8 cellular contexts compared by ENCODE assay signal in genomic region chr16:66274335-66275110, GRCh38.
DNase-seq lines count a peak whose midpoint lies in the region; ATAC-seq, FAIRE-seq and TF ChIP-seq lines count a peak whose summit lies in the region.

No MANE protein-coding gene starts in this region.

- H3K79me2 ChIP-seq in keratinocyte (ENCODE audit: control insufficient read depth, insufficient read depth, low read length), result no peaks in the 10 kb centered on the region

- no peaks in the 10 kb centered on the region for H3K36me3 Mint-ChIP-seq in T-helper 17 cell (ENCODE audit: low read depth)
- H3K36me3 Mint-ChIP-seq in activated naive CD8-positive, alpha-beta T cell treated with anti-CD3 and anti-CD28 coated beads, Interleukin-2, amount 50 U/mL, for 24 hours (ENCODE audit: low read depth), result no peaks in the 10 kb centered on the region

- dilution Hi-C loops in keratinocyte (cut with MboI; ENCODE audit: extremely low pct_ligation_motif_present, low sequenced_read_pairs), result no loop called here

- H3K27ac Mint-ChIP-seq in T-helper 17 cell, result no peak overlapping the region
- H3K27ac Mint-ChIP-seq in activated naive CD8-positive, alpha-beta T cell treated with anti-CD3 and anti-CD28 coated beads, Interleukin-2, amount 50 U/mL, for 24 hours, result no peak overlapping the region

- peak overlapping the region; percentile 63 for H3K4me3 Mint-ChIP-seq in T-helper 17 cell
- no peak overlapping the region for H3K4me3 Mint-ChIP-seq in activated naive CD8-positive, alpha-beta T cell treated with anti-CD3 and anti-CD28 coated beads, Interleukin-2, amount 50 U/mL, for 24 hours

- no peaks in the 10 kb centered on the region for H3K9me1 ChIP-seq in keratinocyte (ENCODE audit: control insufficient read depth, extremely low read depth, insufficient read depth, low read length)

- FAIRE-seq in keratinocyte (lab: Jason Lieb, UNC), result no peak

- no peak overlapping the region for H3K4me3 ChIP-seq in keratinocyte (ENCODE audit: control insufficient read depth in 2 of 3, extremely low read depth in 1 of 3, insufficient read depth in 2 of 3, low read depth in 1 of 3, low read length in 3 of 3)

- peaks cover 10% of the 10 kb centered on the region for H3K9me3 Mint-ChIP-seq in activated naive CD8-positive, alpha-beta T cell treated with anti-CD3 and anti-CD28 coated beads, Interleukin-2, amount 50 U/mL, for 24 hours

- ATAC-seq in T-helper 17 cell (peak; percentile 61), HG03460 (IDR thresholded peaks at IDR 0.05; ENCODE audit: unreplicated experiment) (no peak)
- no peak for ATAC-seq in activated naive CD8-positive, alpha-beta T cell treated with anti-CD3 and anti-CD28 coated beads, Interleukin-2, amount 50 U/mL, for 24 hours

- H3K9me3 ChIP-seq in T-helper 17 cell (ENCODE audit: control insufficient read depth, low read length, poor library complexity, severe bottlenecking), result peaks cover 2% of the 10 kb centered on the region
- H3K9me3 ChIP-seq in keratinocyte (ENCODE audit: control insufficient read depth, low read depth, low read length), result no peaks in the 10 kb centered on the region

- no peak overlapping the region for H3K4me2 ChIP-seq in keratinocyte (ENCODE audit: control insufficient read depth, extremely low read depth, insufficient read depth, low read depth, low read length)

- H3K4me1 Mint-ChIP-seq in T-helper 17 cell, result peaks cover 11% of the 10 kb centered on the region
- H3K4me1 Mint-ChIP-seq in activated naive CD8-positive, alpha-beta T cell treated with anti-CD3 and anti-CD28 coated beads, Interleukin-2, amount 50 U/mL, for 24 hours, result peaks cover 4% of the 10 kb centered on the region

- TF ChIP-seq CTCF in keratinocyte (optimal IDR thresholded peaks at IDR 0.05 in 1 of 3, IDR thresholded peaks at IDR 0.05 in 1 of 3, conservative IDR thresholded peaks at IDR 0.05 in 1 of 3; ENCODE audit: extremely low read depth in 1 of 3, insufficient read depth in 2 of 3, low read length in 3 of 3), result peak in 2 of 3 experiments; percentile 38 to 47

- no peak overlapping the region for H3K27ac ChIP-seq in keratinocyte (ENCODE audit: control insufficient read depth, insufficient read depth, low read length)

- no peaks in the 10 kb centered on the region for H4K20me1 ChIP-seq in keratinocyte (ENCODE audit: control insufficient read depth, extremely low read depth, insufficient read depth, low read length)

- no peak overlapping the region for H2AFZ ChIP-seq in keratinocyte (ENCODE audit: control insufficient read depth, low read length)

- peak; percentile 6 for DNase-seq in NCI-H1436 (lab: John Stamatoyannopoulos, UW)
- no peak for DNase-seq in NCI-H1436 treated with DMSO at 0.1 percent for 48 hours (lab: John Stamatoyannopoulos, UW)
- DNase-seq in HS-27A (ENCODE audit: low read depth), result peak; percentile 20
- DNase-seq in T-helper 17 cell, result no peak
- no peak for DNase-seq in keratinocyte (ENCODE audit: low read depth, low spot score)
- no peak for DNase-seq in HK-2 (ENCODE audit: unreplicated experiment)
- DNase-seq in activated naive CD8-positive, alpha-beta T cell treated with anti-CD3 and anti-CD28 coated beads, Interleukin-2, amount 50 U/mL, for 24 hours, result no peak

- H3K36me3 ChIP-seq in keratinocyte (ENCODE audit: control insufficient read depth in 2 of 2, extremely low read depth in 1 of 2, insufficient read depth in 2 of 2, low read length in 2 of 2), result no peaks in the 10 kb centered on the region

- H3K27me3 Mint-ChIP-seq in T-helper 17 cell, result peaks cover 42% of the 10 kb centered on the region
- peaks cover 21% of the 10 kb centered on the region for H3K27me3 Mint-ChIP-seq in activated naive CD8-positive, alpha-beta T cell treated with anti-CD3 and anti-CD28 coated beads, Interleukin-2, amount 50 U/mL, for 24 hours

- H3K4me1 ChIP-seq in keratinocyte (ENCODE audit: control insufficient read depth, extremely low read depth, insufficient read depth, low read length), result peaks cover 55% of the 10 kb centered on the region

- H3K9ac ChIP-seq in keratinocyte (ENCODE audit: control insufficient read depth, extremely low read depth, insufficient read depth, low read length), result no peak overlapping the region

- no peaks in the 10 kb centered on the region for H3K27me3 ChIP-seq in keratinocyte (ENCODE audit: control insufficient read depth, extremely low read depth, insufficient read depth, low read length)

Comparison
In these comparisons a context has a peak if more than half of its experiments do, and no peak if none do; other contexts are left out.
1. DNase-seq: peak in NCI-H1436 (single experiment) and HS-27A (single experiment); none in NCI-H1436 treated with DMSO at 0.1 percent for 48 hours (single experiment), T-helper 17 cell (0 of 3), keratinocyte (single experiment), HK-2 (single experiment) and activated naive CD8-positive, alpha-beta T cell treated with anti-CD3 and anti-CD28 coated beads, Interleukin-2, amount 50 U/mL, for 24 hours (single experiment).